ENCODE assay signal across 7 cellular contexts in genomic region chr1:116168277-116169032, GRCh38.
DNase-seq lines count a peak whose midpoint lies in the region; ATAC-seq and TF ChIP-seq lines count a peak whose summit lies in the region.

No MANE protein-coding gene starts in this region.

- peak; percentile 71 for DNase-seq in NT2/D1 (ENCODE audit: low read depth, low spot score)
- peak; percentile 77 for DNase-seq in activated gamma-delta T cell treated with Interleukin-2 at 50 U/mL for 16 hours
- peak; percentile 38 for DNase-seq in foreskin melanocyte
- peak; percentile 34 for DNase-seq in stromal cell of bone marrow (ENCODE audit: low read depth)

- H3K9ac ChIP-seq in NT2/D1 (ENCODE audit: insufficient read length, low read depth), result peak overlapping the region; percentile 73

- ATAC-seq in GM18520 (IDR thresholded peaks at IDR 0.05; ENCODE audit: unreplicated experiment) (peak; percentile 64), HG03025 (IDR thresholded peaks at IDR 0.05; ENCODE audit: low FRiP score, unreplicated experiment) (peak; percentile 79)

- H3K4me3 ChIP-seq in NT2/D1 (ENCODE audit: insufficient read length, low read depth) (peak overlapping the region; percentile 48), neutrophil (ENCODE audit: low read depth in 1 of 2, low read length in 1 of 2) (peak overlapping the region; percentile 43 to 51)

- peaks cover 27% of the 10 kb centered on the region for H3K27me3 ChIP-seq in NT2/D1 (ENCODE audit: insufficient read depth, insufficient read length)
- H3K27me3 ChIP-seq in neutrophil, result peaks cover 49% of the 10 kb centered on the region

- H3K4me1 ChIP-seq in NT2/D1 (ENCODE audit: insufficient read depth, insufficient read length) (peaks cover 17% of the 10 kb centered on the region), neutrophil (ENCODE audit: control insufficient read depth in 1 of 2, insufficient read depth in 1 of 2, low read depth in 1 of 2, low read length in 1 of 2) (peaks cover 10 to 15% of the 10 kb centered on the region in 2 experiments)

- H3K9me3 ChIP-seq in NT2/D1 (ENCODE audit: insufficient read depth, low read length) (no peaks in the 10 kb centered on the region), neutrophil (no peaks in the 10 kb centered on the region)

- TF ChIP-seq CTCF in neutrophil (IDR thresholded peaks at IDR 0.05), result peak; percentile 61

- H3K27ac ChIP-seq in neutrophil, result no peak overlapping the region

- H3K36me3 ChIP-seq in NT2/D1 (ENCODE audit: insufficient read depth, insufficient read length, low read length) (no peaks in the 10 kb centered on the region), neutrophil (no peaks in the 10 kb centered on the region)
